Comparison of ENCODE assay signal across 9 cellular contexts in genomic region chr1:17239420-17239819, GRCh38. TPM values are rescaled to one million over a fixed set of nuclear protein-coding genes. Genes with fewer than 3 reads are reported as not detected.
DNase-seq lines count a peak whose midpoint lies in the region; ATAC-seq lines count a peak whose summit lies in the region.
"Had no signal": no experiment of that assay in that cellular context is flagged by ENCODE, and none has a peak within 500 bp of the region (broad histone marks: within the 10 kb centered on the region; RNA-seq: fewer than 3 reads in every experiment).

No MANE protein-coding gene starts in this region.

- POLR2A ChIA-PET in naive thymus-derived CD4-positive, alpha-beta T cell (lab: Charles Lee), result no interaction called here

- H3K4me3 ChIP-seq in naive thymus-derived CD4-positive, alpha-beta T cell (ENCODE audit: low read length), result no peak overlapping the region

- peaks cover 0 to 3% (median 0%) of the 10 kb centered on the region in 5 donors for H3K27me3 Mint-ChIP-seq in naive thymus-derived CD4-positive, alpha-beta T cell

- no peaks in the 10 kb centered on the region for H3K9me3 ChIP-seq in naive thymus-derived CD4-positive, alpha-beta T cell (ENCODE audit: control insufficient read depth in 2 of 3, low read length in 3 of 3)

- no peak overlapping the region for H3K27ac ChIP-seq in naive thymus-derived CD4-positive, alpha-beta T cell (ENCODE audit: low read depth, low read length)

- peaks cover 0 to 8% (median 6%) of the 10 kb centered on the region in 7 donors for H3K4me1 Mint-ChIP-seq in naive thymus-derived CD4-positive, alpha-beta T cell

- DNase-seq in NCI-H2029 (lab: John Stamatoyannopoulos, UW), result peak; percentile 13
- no peak for DNase-seq in NCI-H2029 treated with DMSO at 0.1 percent for 48 hours (lab: John Stamatoyannopoulos, UW)
- DNase-seq in HT1080 (ENCODE audit: low read depth), result peak; percentile 90
- DNase-seq in OCI-M1 (lab: John Stamatoyannopoulos, UW), result peak; percentile 83
- DNase-seq in ecto neural progenitor cell (ENCODE audit: low spot score), result peak; percentile 85
- DNase-seq in naive thymus-derived CD4-positive, alpha-beta T cell, result no peak

- ATAC-seq in naive thymus-derived CD4-positive, alpha-beta T cell, result peak; percentile 63
- ATAC-seq in GM18868 (IDR thresholded peaks at IDR 0.05; ENCODE audit: unreplicated experiment) (no peak), HG03432 (IDR thresholded peaks at IDR 0.05; ENCODE audit: unreplicated experiment) (no peak)

- no peaks in the 10 kb centered on the region for H3K36me3 Mint-ChIP-seq in naive thymus-derived CD4-positive, alpha-beta T cell

- no peaks in the 10 kb centered on the region for H3K27me3 ChIP-seq in naive thymus-derived CD4-positive, alpha-beta T cell (ENCODE audit: control insufficient read depth in 2 of 2, insufficient read depth in 2 of 2, low read length in 2 of 2)

- intact Hi-C loops in naive thymus-derived CD4-positive, alpha-beta T cell (cut with micrococcal nuclease), result loop anchor here in 1 of 2 donors (10.0 kb wide), 1 partner anchor 285 kb away; no protein-coding TSS in a partner anchor

- no peak overlapping the region for H3K27ac Mint-ChIP-seq in naive thymus-derived CD4-positive, alpha-beta T cell

- CTCF ChIA-PET in naive thymus-derived CD4-positive, alpha-beta T cell (lab: Charles Lee), result interaction anchor here (0.9 to 9.0 kb wide), 2 partner anchors 113 to 118 kb away, joined by 3 to 130 read pairs; no protein-coding TSS in a partner anchor

- no peaks in the 10 kb centered on the region for H3K9me3 Mint-ChIP-seq in naive thymus-derived CD4-positive, alpha-beta T cell

- no peak overlapping the region for H3K4me3 Mint-ChIP-seq in naive thymus-derived CD4-positive, alpha-beta T cell

- H3K4me1 ChIP-seq in naive thymus-derived CD4-positive, alpha-beta T cell (ENCODE audit: control insufficient read depth in 2 of 2, insufficient read depth in 2 of 2, low read length in 2 of 2), result no peaks in the 10 kb centered on the region

- no peaks in the 10 kb centered on the region for H3K36me3 ChIP-seq in naive thymus-derived CD4-positive, alpha-beta T cell (ENCODE audit: control insufficient read depth in 2 of 3, insufficient read depth in 3 of 3, low read length in 3 of 3)

RNA-seq across cellular contexts. Expression of gene PADI3, which starts 9.5 kb away (rescaled TPM):
- total RNA-seq in HT1080 (2014; rRNA removed; shearing (Covaris generic)), result 0.39 and 0.57 TPM in 2 replicates
- 0.48 and 0.85 TPM in 2 replicates for polyA plus RNA-seq in HT1080 (2015; cell fraction: cytosol; rRNA removed)
- polyA plus RNA-seq in HT1080 (2015; cell fraction: nucleus; rRNA removed), result 3.4 and 3.5 TPM in 2 replicates
- total RNA-seq in naive thymus-derived CD4-positive, alpha-beta T cell, result not detected
- not detected for polyA plus RNA-seq in naive thymus-derived CD4-positive, alpha-beta T cell
- total RNA-seq: skeletal muscle tissue had no signal

RNA-seq across cellular contexts. Expression of gene PADI1, which starts 34.5 kb away (rescaled TPM):
- 0.47 and 0.66 TPM in 2 replicates for total RNA-seq in HT1080 (2014; rRNA removed; shearing (Covaris generic))
- 1.5 TPM in 2 replicates for polyA plus RNA-seq in HT1080 (2015; cell fraction: cytosol; rRNA removed)
- 3.3 and 3.9 TPM in 2 replicates for polyA plus RNA-seq in HT1080 (2015; cell fraction: nucleus; rRNA removed)
- not detected for total RNA-seq in naive thymus-derived CD4-positive, alpha-beta T cell
- not detected for polyA plus RNA-seq in naive thymus-derived CD4-positive, alpha-beta T cell
- total RNA-seq: skeletal muscle tissue had no signal

Comparison
In these comparisons a context has a peak if more than half of its experiments do, and no peak if none do; other contexts are left out.
1. DNase-seq: peak in NCI-H2029 (single experiment), HT1080 (single experiment), OCI-M1 (single experiment) and ecto neural progenitor cell (single experiment); none in NCI-H2029 treated with DMSO at 0.1 percent for 48 hours (single experiment) and naive thymus-derived CD4-positive, alpha-beta T cell (0 of 9).